Comparison of ENCODE assay signal across 1 cellular context in the genomic region with DNA sequence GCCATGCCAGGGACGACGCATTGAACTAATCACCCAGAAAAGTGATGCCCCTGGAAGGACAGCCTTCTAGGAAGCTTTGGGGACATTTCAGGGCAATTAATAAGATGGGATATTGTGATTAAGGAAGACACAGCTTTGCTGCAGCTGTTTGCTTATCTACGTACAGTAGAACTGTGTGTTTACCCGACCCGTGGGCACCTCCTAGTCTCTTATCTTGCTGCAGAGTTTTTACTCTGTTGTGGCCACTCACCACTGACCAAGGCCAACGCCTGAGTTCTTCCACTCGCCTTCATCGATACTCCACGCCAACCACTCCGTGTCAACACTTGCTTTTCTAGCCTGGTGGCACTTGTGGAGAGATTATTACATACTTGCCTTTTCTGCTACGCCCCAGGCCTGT.
A peak's percentile ranks its signal among the peaks of the same experiment; 100 is the strongest.
TF ChIP-seq lines count a peak whose summit lies in the region.

No MANE protein-coding gene starts in this region.

TF ChIP-seq in K562, 482 proteins besides CTCF, POLR2A, EP300 and RAD21 (continued from another document and continues in another):
- TF ChIP-seq, protein P1, sequence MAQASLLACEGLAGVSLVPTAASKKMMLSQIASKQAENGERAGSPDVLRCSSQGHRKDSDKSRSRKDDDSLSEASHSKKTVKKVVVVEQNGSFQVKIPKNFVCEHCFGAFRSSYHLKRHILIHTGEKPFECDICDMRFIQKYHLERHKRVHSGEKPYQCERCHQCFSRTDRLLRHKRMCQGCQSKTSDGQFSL (CRISPR knock-in tag; IDR thresholded peaks at IDR 0.05) = no peak
- TF ChIP-seq, protein P1 (tag; IDR thresholded peaks at IDR 0.05) = no peak
- 0 out of 2 replicates have a peak, but pooled peaks have one; percentile 14 for TF ChIP-seq CXXC5 (CRISPR knock-in tag; IDR thresholded peaks at IDR 0.05)
- no peak for TF ChIP-seq ZNF384 (IDR thresholded peaks at IDR 0.05; ENCODE audit: low read depth, low read length)
- TF ChIP-seq TCF3 (CRISPR knock-in tag; IDR thresholded peaks at IDR 0.05) = peak; percentile 50
- TF ChIP-seq BRF1 (IDR thresholded peaks at IDR 0.05; ENCODE audit: borderline replicate concordance, extremely low read depth, insufficient read length) = no peak
- TF ChIP-seq, protein P2, sequence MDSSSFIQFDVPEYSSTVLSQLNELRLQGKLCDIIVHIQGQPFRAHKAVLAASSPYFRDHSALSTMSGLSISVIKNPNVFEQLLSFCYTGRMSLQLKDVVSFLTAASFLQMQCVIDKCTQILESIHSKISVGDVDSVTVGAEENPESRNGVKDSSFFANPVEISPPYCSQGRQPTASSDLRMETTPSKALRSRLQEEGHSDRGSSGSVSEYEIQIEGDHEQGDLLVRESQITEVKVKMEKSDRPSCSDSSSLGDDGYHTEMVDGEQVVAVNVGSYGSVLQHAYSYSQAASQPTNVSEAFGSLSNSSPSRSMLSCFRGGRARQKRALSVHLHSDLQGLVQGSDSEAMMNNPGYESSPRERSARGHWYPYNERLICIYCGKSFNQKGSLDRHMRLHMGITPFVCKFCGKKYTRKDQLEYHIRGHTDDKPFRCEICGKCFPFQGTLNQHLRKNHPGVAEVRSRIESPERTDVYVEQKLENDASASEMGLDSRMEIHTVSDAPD (CRISPR knock-in tag; IDR thresholded peaks at IDR 0.05) = no peak
- no peak for TF ChIP-seq ZNF12 (CRISPR knock-in tag; IDR thresholded peaks at IDR 0.05)
- TF ChIP-seq ZNF239 (CRISPR knock-in tag; IDR thresholded peaks at IDR 0.05) = no peak
- 0 out of 4 replicates have a peak, but pooled peaks of 1 of the 2 experiments have one; percentile 20 for TF ChIP-seq RCOR1 (IDR thresholded peaks at IDR 0.05; ENCODE audit: borderline replicate concordance in 1 of 2, low read depth in 2 of 2, low read length in 2 of 2)
- TF ChIP-seq, protein P3, sequence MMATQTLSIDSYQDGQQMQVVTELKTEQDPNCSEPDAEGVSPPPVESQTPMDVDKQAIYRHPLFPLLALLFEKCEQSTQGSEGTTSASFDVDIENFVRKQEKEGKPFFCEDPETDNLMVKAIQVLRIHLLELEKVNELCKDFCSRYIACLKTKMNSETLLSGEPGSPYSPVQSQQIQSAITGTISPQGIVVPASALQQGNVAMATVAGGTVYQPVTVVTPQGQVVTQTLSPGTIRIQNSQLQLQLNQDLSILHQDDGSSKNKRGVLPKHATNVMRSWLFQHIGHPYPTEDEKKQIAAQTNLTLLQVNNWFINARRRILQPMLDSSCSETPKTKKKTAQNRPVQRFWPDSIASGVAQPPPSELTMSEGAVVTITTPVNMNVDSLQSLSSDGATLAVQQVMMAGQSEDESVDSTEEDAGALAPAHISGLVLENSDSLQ (IDR thresholded peaks at IDR 0.05) = no peak; the same call in 1 of the 2 replicates
- TF ChIP-seq NFE2L1 (tag; IDR thresholded peaks at IDR 0.05; ENCODE audit: borderline replicate concordance, low read depth) = no peak
- TF ChIP-seq, protein P4, sequence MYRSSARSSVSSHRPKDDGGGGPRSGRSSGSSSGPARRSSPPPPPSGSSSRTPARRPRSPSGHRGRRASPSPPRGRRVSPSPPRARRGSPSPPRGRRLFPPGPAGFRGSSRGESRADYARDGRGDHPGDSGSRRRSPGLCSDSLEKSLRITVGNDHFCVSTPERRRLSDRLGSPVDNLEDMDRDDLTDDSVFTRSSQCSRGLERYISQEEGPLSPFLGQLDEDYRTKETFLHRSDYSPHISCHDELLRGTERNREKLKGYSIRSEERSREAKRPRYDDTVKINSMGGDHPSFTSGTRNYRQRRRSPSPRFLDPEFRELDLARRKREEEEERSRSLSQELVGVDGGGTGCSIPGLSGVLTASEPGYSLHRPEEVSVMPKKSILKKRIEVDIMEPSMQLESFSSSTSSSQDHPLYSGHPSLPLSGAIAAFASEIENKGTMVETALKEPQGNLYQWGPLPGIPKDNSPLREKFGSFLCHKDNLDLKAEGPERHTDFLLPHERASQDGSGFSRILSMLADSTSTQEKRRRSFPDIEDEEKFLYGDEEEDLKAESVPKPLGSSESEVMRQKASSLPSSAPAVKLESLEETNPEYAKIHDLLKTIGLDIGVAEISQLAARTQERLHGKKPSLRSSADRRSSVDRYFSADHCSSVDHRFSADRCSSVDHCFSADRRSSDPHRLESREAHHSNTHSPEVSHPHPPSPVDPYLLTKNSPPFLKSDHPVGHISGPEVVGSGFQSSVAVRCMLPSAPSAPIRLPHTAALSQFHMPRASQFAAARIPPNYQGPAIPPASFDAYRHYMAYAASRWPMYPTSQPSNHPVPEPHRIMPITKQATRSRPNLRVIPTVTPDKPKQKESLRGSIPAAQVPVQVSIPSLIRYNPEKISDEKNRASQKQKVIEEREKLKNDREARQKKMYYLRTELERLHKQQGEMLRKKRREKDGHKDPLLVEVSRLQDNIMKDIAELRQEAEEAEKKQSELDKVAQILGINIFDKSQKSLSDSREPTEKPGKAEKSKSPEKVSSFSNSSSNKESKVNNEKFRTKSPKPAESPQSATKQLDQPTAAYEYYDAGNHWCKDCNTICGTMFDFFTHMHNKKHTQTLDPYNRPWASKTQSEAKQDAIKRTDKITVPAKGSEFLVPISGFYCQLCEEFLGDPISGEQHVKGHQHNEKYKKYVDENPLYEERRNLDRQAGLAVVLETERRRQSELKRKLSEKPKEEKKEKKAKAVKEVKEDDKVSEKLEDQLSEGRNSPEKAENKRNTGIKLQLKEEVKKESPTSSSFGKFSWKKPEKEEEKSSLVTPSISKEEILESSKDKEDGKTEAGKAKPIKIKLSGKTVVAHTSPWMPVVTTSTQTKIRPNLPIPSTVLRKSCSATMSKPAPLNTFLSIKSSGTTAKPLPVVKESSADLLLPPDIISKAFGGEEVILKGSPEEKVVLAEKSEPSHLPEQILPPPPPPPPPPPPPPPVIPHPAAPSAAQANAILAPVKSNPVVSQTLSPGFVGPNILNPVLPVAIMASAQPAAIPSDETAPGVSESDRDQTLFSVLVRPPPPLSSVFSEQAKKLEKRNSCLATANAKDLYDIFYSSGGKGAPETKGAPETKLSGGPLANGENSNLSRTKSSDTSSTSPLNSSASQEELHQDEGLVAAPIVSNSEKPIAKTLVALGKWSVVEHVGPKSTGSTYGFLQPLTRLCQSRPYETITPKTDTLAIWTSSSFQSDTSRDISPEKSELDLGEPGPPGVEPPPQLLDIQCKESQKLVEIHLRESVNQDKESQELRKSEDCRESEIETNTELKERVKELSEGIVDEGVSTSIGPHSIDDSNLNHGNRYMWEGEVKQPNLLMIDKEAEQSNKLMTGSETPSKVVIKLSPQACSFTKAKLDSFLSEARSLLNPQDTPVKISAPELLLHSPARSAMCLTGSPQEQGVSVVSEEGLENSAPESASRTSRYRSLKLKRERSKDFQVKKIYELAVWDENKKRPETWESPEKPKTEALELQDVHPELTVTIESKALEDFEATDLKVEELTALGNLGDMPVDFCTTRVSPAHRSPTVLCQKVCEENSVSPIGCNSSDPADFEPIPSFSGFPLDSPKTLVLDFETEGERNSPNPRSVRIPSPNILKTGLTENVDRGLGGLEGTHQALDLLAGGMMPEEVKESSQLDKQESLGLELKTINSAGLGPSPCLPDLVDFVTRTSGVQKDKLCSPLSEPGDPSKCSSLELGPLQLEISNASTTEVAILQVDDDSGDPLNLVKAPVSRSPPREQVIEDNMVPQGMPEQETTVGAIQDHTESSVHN (IDR thresholded peaks at IDR 0.05; ENCODE audit: borderline replicate concordance in 1 of 2, low read depth in 1 of 2) = no peak
- TF ChIP-seq NFIC (IDR thresholded peaks at IDR 0.05) = 0 out of 2 replicates have a peak, but pooled peaks have one; percentile 10
- TF ChIP-seq RBM39 (optimal IDR thresholded peaks at IDR 0.05; ENCODE audit: low read depth, low read length) = no peak
- TF ChIP-seq ZNF586 (CRISPR knock-in tag; conservative IDR thresholded peaks at IDR 0.05) = no peak
- TF ChIP-seq, protein P5, sequence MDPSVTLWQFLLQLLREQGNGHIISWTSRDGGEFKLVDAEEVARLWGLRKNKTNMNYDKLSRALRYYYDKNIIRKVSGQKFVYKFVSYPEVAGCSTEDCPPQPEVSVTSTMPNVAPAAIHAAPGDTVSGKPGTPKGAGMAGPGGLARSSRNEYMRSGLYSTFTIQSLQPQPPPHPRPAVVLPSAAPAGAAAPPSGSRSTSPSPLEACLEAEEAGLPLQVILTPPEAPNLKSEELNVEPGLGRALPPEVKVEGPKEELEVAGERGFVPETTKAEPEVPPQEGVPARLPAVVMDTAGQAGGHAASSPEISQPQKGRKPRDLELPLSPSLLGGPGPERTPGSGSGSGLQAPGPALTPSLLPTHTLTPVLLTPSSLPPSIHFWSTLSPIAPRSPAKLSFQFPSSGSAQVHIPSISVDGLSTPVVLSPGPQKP (CRISPR knock-in tag; IDR thresholded peaks at IDR 0.05) = no peak
- TF ChIP-seq TEAD4 (IDR thresholded peaks at IDR 0.05; ENCODE audit: low read length) = peak; percentile 69
- TF ChIP-seq TEAD4 (CRISPR knock-in tag; IDR thresholded peaks at IDR 0.05; ENCODE audit: borderline replicate concordance) = no peak
- peak; percentile 67 for TF ChIP-seq ARID1B (IDR thresholded peaks at IDR 0.05)
- TF ChIP-seq NONO (IDR thresholded peaks at IDR 0.05; ENCODE audit: low read depth in 2 of 2, low read length in 1 of 2) = no peak
- no peak for TF ChIP-seq ETV1 (tag; conservative IDR thresholded peaks at IDR 0.05; ENCODE audit: low read depth)
- TF ChIP-seq, protein P6, sequence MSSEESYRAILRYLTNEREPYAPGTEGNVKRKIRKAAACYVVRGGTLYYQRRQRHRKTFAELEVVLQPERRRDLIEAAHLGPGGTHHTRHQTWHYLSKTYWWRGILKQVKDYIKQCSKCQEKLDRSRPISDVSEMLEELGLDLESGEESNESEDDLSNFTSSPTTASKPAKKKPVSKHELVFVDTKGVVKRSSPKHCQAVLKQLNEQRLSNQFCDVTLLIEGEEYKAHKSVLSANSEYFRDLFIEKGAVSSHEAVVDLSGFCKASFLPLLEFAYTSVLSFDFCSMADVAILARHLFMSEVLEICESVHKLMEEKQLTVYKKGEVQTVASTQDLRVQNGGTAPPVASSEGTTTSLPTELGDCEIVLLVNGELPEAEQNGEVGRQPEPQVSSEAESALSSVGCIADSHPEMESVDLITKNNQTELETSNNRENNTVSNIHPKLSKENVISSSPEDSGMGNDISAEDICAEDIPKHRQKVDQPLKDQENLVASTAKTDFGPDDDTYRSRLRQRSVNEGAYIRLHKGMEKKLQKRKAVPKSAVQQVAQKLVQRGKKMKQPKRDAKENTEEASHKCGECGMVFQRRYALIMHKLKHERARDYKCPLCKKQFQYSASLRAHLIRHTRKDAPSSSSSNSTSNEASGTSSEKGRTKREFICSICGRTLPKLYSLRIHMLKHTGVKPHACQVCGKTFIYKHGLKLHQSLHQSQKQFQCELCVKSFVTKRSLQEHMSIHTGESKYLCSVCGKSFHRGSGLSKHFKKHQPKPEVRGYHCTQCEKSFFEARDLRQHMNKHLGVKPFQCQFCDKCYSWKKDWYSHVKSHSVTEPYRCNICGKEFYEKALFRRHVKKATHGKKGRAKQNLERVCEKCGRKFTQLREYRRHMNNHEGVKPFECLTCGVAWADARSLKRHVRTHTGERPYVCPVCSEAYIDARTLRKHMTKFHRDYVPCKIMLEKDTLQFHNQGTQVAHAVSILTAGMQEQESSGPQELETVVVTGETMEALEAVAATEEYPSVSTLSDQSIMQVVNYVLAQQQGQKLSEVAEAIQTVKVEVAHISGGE (CRISPR knock-in tag; IDR thresholded peaks at IDR 0.05) = no peak
- TF ChIP-seq KHSRP (IDR thresholded peaks at IDR 0.05) = no peak
- no peak for TF ChIP-seq FOXK1 (CRISPR knock-in tag; IDR thresholded peaks at IDR 0.05; ENCODE audit: borderline replicate concordance)
- no peak for TF ChIP-seq MCM3 (IDR thresholded peaks at IDR 0.05)
- no peak for TF ChIP-seq PYGO2 (tag; IDR thresholded peaks at IDR 0.05)
- no peak for TF ChIP-seq POLR3A (IDR thresholded peaks at IDR 0.05; ENCODE audit: borderline replicate concordance, extremely low read depth, insufficient read depth, insufficient read length)
- TF ChIP-seq CC2D1A (IDR thresholded peaks at IDR 0.05) = no peak
- no peak for TF ChIP-seq TCF7L2 (IDR thresholded peaks at IDR 0.05; ENCODE audit: low read depth, low read length)
- peak; percentile 67; the same call in 1 of the 2 replicates for TF ChIP-seq MYNN (IDR thresholded peaks at IDR 0.05)
- TF ChIP-seq MYNN (CRISPR knock-in tag; IDR thresholded peaks at IDR 0.05) = no peak
- TF ChIP-seq, protein P7, sequence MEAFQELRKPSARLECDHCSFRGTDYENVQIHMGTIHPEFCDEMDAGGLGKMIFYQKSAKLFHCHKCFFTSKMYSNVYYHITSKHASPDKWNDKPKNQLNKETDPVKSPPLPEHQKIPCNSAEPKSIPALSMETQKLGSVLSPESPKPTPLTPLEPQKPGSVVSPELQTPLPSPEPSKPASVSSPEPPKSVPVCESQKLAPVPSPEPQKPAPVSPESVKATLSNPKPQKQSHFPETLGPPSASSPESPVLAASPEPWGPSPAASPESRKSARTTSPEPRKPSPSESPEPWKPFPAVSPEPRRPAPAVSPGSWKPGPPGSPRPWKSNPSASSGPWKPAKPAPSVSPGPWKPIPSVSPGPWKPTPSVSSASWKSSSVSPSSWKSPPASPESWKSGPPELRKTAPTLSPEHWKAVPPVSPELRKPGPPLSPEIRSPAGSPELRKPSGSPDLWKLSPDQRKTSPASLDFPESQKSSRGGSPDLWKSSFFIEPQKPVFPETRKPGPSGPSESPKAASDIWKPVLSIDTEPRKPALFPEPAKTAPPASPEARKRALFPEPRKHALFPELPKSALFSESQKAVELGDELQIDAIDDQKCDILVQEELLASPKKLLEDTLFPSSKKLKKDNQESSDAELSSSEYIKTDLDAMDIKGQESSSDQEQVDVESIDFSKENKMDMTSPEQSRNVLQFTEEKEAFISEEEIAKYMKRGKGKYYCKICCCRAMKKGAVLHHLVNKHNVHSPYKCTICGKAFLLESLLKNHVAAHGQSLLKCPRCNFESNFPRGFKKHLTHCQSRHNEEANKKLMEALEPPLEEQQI (IDR thresholded peaks at IDR 0.05) = no peak
- no peak for TF ChIP-seq KLF1 (tag; IDR thresholded peaks at IDR 0.05)
- no peak for TF ChIP-seq RBBP5 (IDR thresholded peaks at IDR 0.05; ENCODE audit: borderline replicate concordance, insufficient read depth, low read length, poor library complexity, severe bottlenecking)
- TF ChIP-seq, protein P8, sequence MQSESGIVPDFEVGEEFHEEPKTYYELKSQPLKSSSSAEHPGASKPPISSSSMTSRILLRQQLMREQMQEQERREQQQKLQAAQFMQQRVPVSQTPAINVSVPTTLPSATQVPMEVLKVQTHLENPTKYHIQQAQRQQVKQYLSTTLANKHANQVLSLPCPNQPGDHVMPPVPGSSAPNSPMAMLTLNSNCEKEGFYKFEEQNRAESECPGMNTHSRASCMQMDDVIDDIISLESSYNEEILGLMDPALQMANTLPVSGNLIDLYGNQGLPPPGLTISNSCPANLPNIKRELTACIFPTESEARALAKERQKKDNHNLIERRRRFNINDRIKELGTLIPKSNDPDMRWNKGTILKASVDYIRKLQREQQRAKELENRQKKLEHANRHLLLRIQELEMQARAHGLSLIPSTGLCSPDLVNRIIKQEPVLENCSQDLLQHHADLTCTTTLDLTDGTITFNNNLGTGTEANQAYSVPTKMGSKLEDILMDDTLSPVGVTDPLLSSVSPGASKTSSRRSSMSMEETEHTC (IDR thresholded peaks at IDR 0.05) = no peak
- TF ChIP-seq CAMTA2 (CRISPR knock-in tag; conservative IDR thresholded peaks at IDR 0.05) = no peak
